Comparison of ENCODE assay signal across 8 cellular contexts in genomic region chr1:214281902-214282695, GRCh38. TPM values are rescaled to one million over a fixed set of nuclear protein-coding genes. Genes with fewer than 3 reads are reported as not detected.
DNase-seq lines count a peak whose midpoint lies in the region; ATAC-seq and TF ChIP-seq lines count a peak whose summit lies in the region.

No MANE protein-coding gene starts in this region.

- peaks cover 0 to 23% of the 10 kb centered on the region in 2 donors for H3K4me1 ChIP-seq in left lung
- peaks cover 0 to 27% (median 13%) of the 10 kb centered on the region in 4 donors for H3K4me1 ChIP-seq in tibial artery

- H3K36me3 ChIP-seq in left lung: no peaks in the 10 kb centered on the region
- no peaks in the 10 kb centered on the region for H3K36me3 ChIP-seq in tibial artery

- DNase-seq in AG20443 (ENCODE audit: low spot score) (peak; percentile 59), NCI-H510A treated with DMSO at 0.1 percent for 48 hours (lab: John Stamatoyannopoulos, UW) (peak; percentile 9), cardiac fibroblast (ENCODE audit: low read depth in 2 of 2) (peak; percentile 68 to 75), left lung (peak in 1 of 2 donors; percentile 38), tibial artery (peak in 1 of 2 donors; percentile 30)

- H3K27me3 ChIP-seq in left lung: no peaks in the 10 kb centered on the region
- H3K27me3 ChIP-seq in tibial artery: no peaks in the 10 kb centered on the region

- ATAC-seq in GM18870 (IDR thresholded peaks at IDR 0.05; ENCODE audit: unreplicated experiment) (peak; percentile 5), left lung (peak; percentile 25), GM19452 (IDR thresholded peaks at IDR 0.05; ENCODE audit: unreplicated experiment) (no peak), HG02852 (IDR thresholded peaks at IDR 0.05; ENCODE audit: unreplicated experiment) (no peak)

- H3K27ac ChIP-seq in left lung: peak overlapping the region in 1 of 2 donors; percentile 90
- H3K27ac ChIP-seq in tibial artery: peak overlapping the region; percentile 79 to 83

- TF ChIP-seq CTCF in cardiac fibroblast (IDR thresholded peaks at IDR 0.05; ENCODE audit: low read depth, low read length) (no peak), left lung (IDR thresholded peaks at IDR 0.05) (no peak), tibial artery (IDR thresholded peaks at IDR 0.05) (no peak)

- intact Hi-C loops in left lung (cut with DNase I) (no loop called here), tibial artery (cut with DNase I; ENCODE audit: low total_unique reads) (no loop called here)

- H3K9me3 ChIP-seq in left lung (no peaks in the 10 kb centered on the region), tibial artery (no peaks in the 10 kb centered on the region)

- H3K4me3 ChIP-seq in cardiac fibroblast (replicated peaks in 1 of 2; ENCODE audit: low read depth in 2 of 2, low read length in 2 of 2) (peak overlapping the region; percentile 71 to 89), left lung (peak overlapping the region; percentile 73 to 87), tibial artery (peak overlapping the region; percentile 92 to 95)

RNA-seq across cellular contexts. Expression of gene SMYD2, which starts 1.1 kb away (rescaled TPM):
- 10 to 100 TPM; 33.2 to 36.5 TPM for total RNA-seq in left lung

Comparison
In these comparisons a context has a peak if more than half of its experiments do, and no peak if none do; other contexts are left out.
1. ATAC-seq: peak in GM18870 (single experiment) and left lung (single experiment); none in GM19452 (single experiment) and HG02852 (single experiment).
2. Peak in every context shown above with its lines, with median percentiles within 50 percentile points of each other: H3K4me3 ChIP-seq.